ENCODE assay signal across 8 cellular contexts in the genomic region with DNA sequence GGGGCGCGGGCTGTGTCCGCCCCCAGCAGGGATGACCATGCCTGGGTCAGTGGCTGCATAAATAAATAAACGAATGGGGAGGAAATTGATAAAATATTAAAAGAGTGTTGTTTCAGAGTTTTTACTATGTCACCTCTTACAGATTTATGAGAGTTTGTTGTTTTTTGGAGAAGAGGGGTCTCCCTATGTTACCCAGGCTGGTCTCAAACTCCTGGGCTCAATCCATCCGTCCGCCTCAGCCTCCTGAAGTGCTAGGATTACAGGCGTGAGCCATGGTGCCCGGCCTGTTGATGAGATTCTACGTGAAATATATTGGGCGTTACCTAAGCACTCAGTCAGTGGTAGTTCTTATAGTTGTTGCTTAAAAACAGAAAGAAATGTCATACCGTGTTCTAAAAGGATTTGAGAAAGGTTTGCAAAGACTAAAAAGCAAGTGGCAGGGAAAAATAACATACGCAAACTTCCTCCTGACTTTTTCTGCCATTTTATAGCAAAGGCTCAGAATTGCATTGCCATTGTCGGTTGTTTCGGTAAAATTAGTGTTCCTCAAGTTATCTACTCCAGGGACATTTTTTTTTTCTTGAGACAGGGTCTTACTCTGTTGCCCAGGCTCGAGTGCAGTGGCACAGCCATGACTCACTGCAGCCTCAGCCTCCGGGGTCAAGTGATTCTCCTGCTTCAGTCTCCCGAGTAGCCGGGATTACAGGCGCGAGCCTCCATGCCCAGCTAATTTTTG. TPM values are rescaled to one million over a fixed set of nuclear protein-coding genes. Genes with fewer than 3 reads are reported as not detected.
DNase-seq lines count a peak whose midpoint lies in the region; ATAC-seq and TF ChIP-seq lines count a peak whose summit lies in the region.

No MANE protein-coding gene starts in this region.

- peak overlapping the region; percentile 90 for H3K27ac ChIP-seq in RWPE1
- H3K27ac ChIP-seq in esophagus (ENCODE audit: low read depth in 2 of 2, low read length in 1 of 2) = peak overlapping the region; percentile 87 to 89
- peak overlapping the region; percentile 66 to 78 for H3K27ac ChIP-seq in prostate gland

- DNase-seq in RWPE1 (ENCODE audit: low spot score) (no peak), prostate gland (ENCODE audit: low spot score) (no peak), activated gamma-delta T cell treated with Interleukin-2 at 50 U/mL for 16 hours (no peak), UCSD-AML1 (lab: John Stamatoyannopoulos, UW; ENCODE audit: unreplicated experiment) (no peak), NCI-H128 (lab: John Stamatoyannopoulos, UW; ENCODE audit: unreplicated experiment) (no peak)

- no peak for TF ChIP-seq POLR2A in prostate gland (IDR thresholded peaks at IDR 0.05)

- ATAC-seq in GM19438 (IDR thresholded peaks at IDR 0.05; ENCODE audit: low read depth, unreplicated experiment) (peak; percentile 1), HG02588 (IDR thresholded peaks at IDR 0.05; ENCODE audit: unreplicated experiment) (no peak)

- H3K4me1 ChIP-seq in esophagus (ENCODE audit: control insufficient read depth in 2 of 2, insufficient read depth in 2 of 2, low read length in 1 of 2) = peaks cover 0 to 3% of the 10 kb centered on the region in 2 donors
- no peaks in the 10 kb centered on the region for H3K4me1 ChIP-seq in prostate gland (replicated peaks)

- TF ChIP-seq CTCF in RWPE1 (conservative IDR thresholded peaks at IDR 0.05; ENCODE audit: low read depth) = no peak
- TF ChIP-seq CTCF in prostate gland (IDR thresholded peaks at IDR 0.05) = no peak

- H3K9me3 ChIP-seq in esophagus (ENCODE audit: control insufficient read depth in 2 of 2, insufficient read depth in 1 of 2, low read depth in 1 of 2, low read length in 1 of 2) (no peaks in the 10 kb centered on the region), prostate gland (no peaks in the 10 kb centered on the region)

- CTCF ChIA-PET in RWPE1 (lab: Yijun Ruan, JAX) = interaction anchor here (1.1 to 2.2 kb wide), 3 partner anchors 39 to 68 kb away, joined by 3 to 10 read pairs (median 4); no protein-coding TSS in a partner anchor

- intact Hi-C loops in prostate gland (cut with DNase I) = loop anchor here (2.0 kb wide), 1 partner anchor 112 kb away; no protein-coding TSS in a partner anchor

- H3K4me3 ChIP-seq in esophagus (ENCODE audit: low read depth in 1 of 2, low read length in 2 of 2) = peak overlapping the region; percentile 64 to 75
- H3K4me3 ChIP-seq in prostate gland = peak overlapping the region; percentile 51

- H3K27me3 ChIP-seq in esophagus (ENCODE audit: control insufficient read depth in 1 of 2, insufficient read depth in 2 of 2, low read length in 2 of 2) (no peaks in the 10 kb centered on the region), prostate gland (replicated peaks; ENCODE audit: insufficient read depth) (no peaks in the 10 kb centered on the region)

- H3K36me3 ChIP-seq in esophagus (ENCODE audit: control insufficient read depth in 2 of 2, insufficient read depth in 2 of 2, low read length in 1 of 2) (no peaks in the 10 kb centered on the region), prostate gland (no peaks in the 10 kb centered on the region)

- POLR2A ChIA-PET in RWPE1 (lab: Yijun Ruan, JAX; ENCODE audit: low non-redundant PET) = interaction anchor here (1.2 kb wide), 2 partner anchors 39 to 41 kb away, joined by 4 to 5 read pairs; no protein-coding TSS in a partner anchor

- WGBS in esophagus, 2 donors = 62 to 65% methylated on average over 20 of the region's 20 CpGs
- WGBS in prostate gland = 63% methylated on average over 20 of the region's 20 CpGs

RNA-seq across cellular contexts. Expression of gene FOXK1, which starts 39.5 kb away (rescaled TPM):
- 1 to 10 TPM; 3.9 to 7.1 TPM for polyA plus RNA-seq in esophagus
- 10 to 100 TPM; 17.3 to 47.5 TPM for total RNA-seq in prostate gland
